In the genomic region with DNA sequence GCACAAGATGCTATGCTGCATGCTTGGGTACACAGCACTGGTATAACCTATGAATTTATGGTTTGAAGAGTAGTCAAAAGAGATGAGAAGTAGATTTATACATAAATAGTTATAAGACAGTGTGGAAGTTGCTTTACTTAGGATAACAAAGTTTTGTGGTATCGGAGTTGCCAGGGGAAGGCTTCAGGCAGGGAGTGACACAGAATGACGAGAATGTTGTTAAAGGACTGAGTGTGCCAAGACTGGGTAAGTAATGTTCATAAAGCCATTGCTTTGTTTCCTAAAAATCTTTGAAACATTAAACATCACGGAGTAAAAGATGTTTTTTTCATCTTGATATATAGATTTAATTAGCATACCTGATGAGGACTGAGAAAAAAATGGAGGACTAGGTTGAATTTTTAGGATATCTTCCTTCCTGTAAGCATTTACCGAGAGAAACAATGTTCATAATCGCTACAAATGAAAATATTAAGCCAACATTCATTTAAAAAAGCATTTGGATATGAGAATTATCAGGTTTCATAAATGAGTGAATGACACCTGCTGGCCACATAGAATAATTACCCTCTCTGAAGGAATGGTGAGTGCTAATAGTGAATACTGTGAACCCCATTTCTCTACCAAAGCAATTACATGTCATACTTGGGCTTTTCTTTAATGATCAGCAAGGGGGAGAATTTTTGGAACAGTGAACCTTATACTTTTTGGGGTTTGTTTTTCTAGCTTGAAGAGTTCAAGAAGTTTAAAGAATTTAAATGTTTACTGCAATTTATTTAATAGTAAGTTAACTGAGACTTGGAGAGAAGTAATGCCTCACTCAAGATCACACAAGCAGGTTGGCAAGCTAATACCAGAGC, we compare ENCODE assay signal across 9 cellular contexts. TPM values are rescaled to one million over a fixed set of nuclear protein-coding genes. Genes with fewer than 3 reads are reported as not detected.
DNase-seq lines count a peak whose midpoint lies in the region; ATAC-seq and TF ChIP-seq lines count a peak whose summit lies in the region.
"Had no signal": no experiment of that assay in that cellular context is flagged by ENCODE, and none has a peak within 500 bp of the region (broad histone marks: within the 10 kb centered on the region; RNA-seq: fewer than 3 reads in every experiment).

No MANE protein-coding gene starts in this region.

- peaks cover 10% of the 10 kb centered on the region for H3K4me1 Mint-ChIP-seq in type B pancreatic cell (ENCODE audit: unreplicated experiment)

- CTCF ChIA-PET in AG04450 (lab: Charles Lee): interaction anchor here (0.7 to 7.4 kb wide), 12 partner anchors 135 to 408 kb away, joined by 3 to 481 read pairs (median 4); no protein-coding TSS in a partner anchor

- H3K27ac ChIP-seq in AG04450 (ENCODE audit: low read depth, low read length) (no peak overlapping the region), WERI-Rb-1 (no peak overlapping the region), right atrium auricular region (no peak overlapping the region)

- H3K4me1 ChIP-seq in right atrium auricular region: no peaks in the 10 kb centered on the region

- H3K4me3 ChIP-seq in AG04450 (ENCODE audit: low read depth, low read length) (no peak overlapping the region), WERI-Rb-1 (ENCODE audit: low read depth, low read length) (no peak overlapping the region), right atrium auricular region (no peak overlapping the region)
- no peak overlapping the region for H3K4me3 ChIP-seq in Jurkat, Clone E6-1 (ENCODE audit: low read length)

- H3K36me3 ChIP-seq in WERI-Rb-1: no peaks in the 10 kb centered on the region
- no peaks in the 10 kb centered on the region for H3K36me3 ChIP-seq in right atrium auricular region

- H3K9me3 Mint-ChIP-seq in type B pancreatic cell: no peaks in the 10 kb centered on the region
- H3K9me3 Mint-ChIP-seq: stimulated activated naive CD8-positive, alpha-beta T cell treated with anti-CD3 and anti-CD28 coated beads, Interleukin-15, Interleukin-2, amounts not matched to agents 100 ng/mL and 50 ng/mL, for 24 hours had no signal

- H3K27me3 ChIP-seq in AG04450 (ENCODE audit: control insufficient read depth, insufficient read depth, low read length) (no peaks in the 10 kb centered on the region), WERI-Rb-1 (ENCODE audit: insufficient read depth, low read depth, severe bottlenecking) (no peaks in the 10 kb centered on the region), right atrium auricular region (no peaks in the 10 kb centered on the region)

- no peaks in the 10 kb centered on the region for H3K27me3 Mint-ChIP-seq in type B pancreatic cell
- H3K27me3 Mint-ChIP-seq: stimulated activated naive CD8-positive, alpha-beta T cell treated with anti-CD3 and anti-CD28 coated beads, Interleukin-15, Interleukin-2, amounts not matched to agents 100 ng/mL and 50 ng/mL, for 24 hours had no signal

- ATAC-seq in GM18502 (IDR thresholded peaks at IDR 0.05; ENCODE audit: poor library complexity, unreplicated experiment): peak; percentile 75

- no peak overlapping the region for H3K27ac Mint-ChIP-seq in type B pancreatic cell
- H3K27ac Mint-ChIP-seq: stimulated activated naive CD8-positive, alpha-beta T cell treated with anti-CD3 and anti-CD28 coated beads, Interleukin-15, Interleukin-2, amounts not matched to agents 100 ng/mL and 50 ng/mL, for 24 hours had no signal

- H3K4me3 Mint-ChIP-seq in type B pancreatic cell: no peak overlapping the region
- H3K4me3 Mint-ChIP-seq: stimulated activated naive CD8-positive, alpha-beta T cell treated with anti-CD3 and anti-CD28 coated beads, Interleukin-15, Interleukin-2, amounts not matched to agents 100 ng/mL and 50 ng/mL, for 24 hours had no signal

- no peak for DNase-seq in AG04450 (ENCODE audit: low read depth, low spot score)
- DNase-seq in Jurkat, Clone E6-1 (ENCODE audit: low read depth, low spot score): peak; percentile 28
- DNase-seq in WERI-Rb-1: no peak
- no peak for DNase-seq in right atrium auricular region (ENCODE audit: low spot score)
- no peak for DNase-seq in type B pancreatic cell (ENCODE audit: extremely low spot score, unreplicated experiment)
- no peak for DNase-seq in NCI-H524 treated with DMSO at 0.1 percent for 48 hours (lab: John Stamatoyannopoulos, UW)
- no peak for DNase-seq in activated T-cell treated with anti-CD3 and anti-CD28 coated beads, Interleukin-2, amount 50 U/mL, for 1 hour

- TF ChIP-seq CTCF in AG04450 (IDR thresholded peaks at IDR 0.05; ENCODE audit: low read depth, low read length) (peak; percentile 60), WERI-Rb-1 (IDR thresholded peaks at IDR 0.05; ENCODE audit: low read depth, low read length) (0 out of 2 replicates have a peak, but pooled peaks have one; percentile 2), right atrium auricular region (IDR thresholded peaks at IDR 0.05) (peak; percentile 18 to 79), type B pancreatic cell (conservative IDR thresholded peaks at IDR 0.05) (peak; percentile 80)

- H3K9me3 ChIP-seq in AG04450 (ENCODE audit: control insufficient read depth, insufficient read depth, low read length) (no peaks in the 10 kb centered on the region), WERI-Rb-1 (ENCODE audit: severe bottlenecking) (no peaks in the 10 kb centered on the region), right atrium auricular region (no peaks in the 10 kb centered on the region)

- POLR2A ChIA-PET in AG04450 (lab: Yijun Ruan, JAX): no interaction called here

- H3K36me3 Mint-ChIP-seq in type B pancreatic cell: no peaks in the 10 kb centered on the region

RNA-seq across cellular contexts. Expression of gene EXTL2, which starts 28.4 kb away (rescaled TPM):
- polyA plus RNA-seq in AG04450 (2011; rRNA removed): 53.6 and 78.7 TPM in 2 replicates
- polyA minus RNA-seq in AG04450 (2011; rRNA and poly(A)+ RNA removed): 13.8 and 29.8 TPM in 2 replicates
- polyA plus RNA-seq in Jurkat, Clone E6-1 (2012; ENCODE audit: insufficient read depth, insufficient read length): 12.5 TPM
- total RNA-seq in right atrium auricular region: 1 to 10 TPM; 6.3 to 9.5 TPM
- 11.7 and 40.1 TPM in 2 replicates for total RNA-seq in type B pancreatic cell (ENCODE audit: low replicate concordance)

RNA-seq across cellular contexts. Expression of gene SLC30A7, which starts 29.6 kb away (rescaled TPM):
- polyA plus RNA-seq in AG04450 (2011; rRNA removed): 15.1 and 15.3 TPM in 2 replicates
- polyA minus RNA-seq in AG04450 (2011; rRNA and poly(A)+ RNA removed): 31.0 and 39.1 TPM in 2 replicates
- 3.0 TPM for polyA plus RNA-seq in Jurkat, Clone E6-1 (2012; ENCODE audit: insufficient read depth, insufficient read length)
- total RNA-seq in right atrium auricular region (1 to 10 TPM; 8.1 to 9.0 TPM), type B pancreatic cell (ENCODE audit: low replicate concordance) (30.1 and 37.5 TPM in 2 replicates)

Comparison
In these comparisons a context has a peak if more than half of its experiments do, and no peak if none do; other contexts are left out.
1. CTCF ChIP-seq: peak in every context shown above with its lines; median percentile 80 in type B pancreatic cell; 60 in AG04450; 48 in right atrium auricular region; 2 in WERI-Rb-1.